ENCODE assay signal across 1 cellular context in the genomic region with DNA sequence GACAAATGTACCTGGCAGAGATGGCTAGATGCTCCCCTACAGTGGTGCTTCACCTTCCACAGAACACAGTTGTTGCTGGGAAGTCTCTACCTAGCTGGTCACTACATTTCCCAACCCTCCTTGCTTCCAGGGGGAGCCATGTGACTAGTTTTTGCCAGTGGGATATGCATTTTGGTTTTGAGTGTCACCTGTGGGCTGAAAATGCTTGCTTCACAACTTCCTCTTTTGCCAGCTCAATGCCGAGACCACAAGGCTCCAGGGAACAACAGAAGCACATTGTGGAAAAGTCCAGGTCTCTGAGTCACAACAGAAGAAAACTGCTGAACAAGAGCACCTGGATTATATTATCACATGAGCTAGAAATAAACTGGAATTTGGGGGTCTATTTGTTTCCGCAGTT.
TF ChIP-seq lines count a peak whose summit lies in the region.

No MANE protein-coding gene starts in this region.

TF ChIP-seq in GM12878, 131 proteins besides CTCF, POLR2A, EP300 and RAD21 (continued from another document):
- TF ChIP-seq, protein P1, sequence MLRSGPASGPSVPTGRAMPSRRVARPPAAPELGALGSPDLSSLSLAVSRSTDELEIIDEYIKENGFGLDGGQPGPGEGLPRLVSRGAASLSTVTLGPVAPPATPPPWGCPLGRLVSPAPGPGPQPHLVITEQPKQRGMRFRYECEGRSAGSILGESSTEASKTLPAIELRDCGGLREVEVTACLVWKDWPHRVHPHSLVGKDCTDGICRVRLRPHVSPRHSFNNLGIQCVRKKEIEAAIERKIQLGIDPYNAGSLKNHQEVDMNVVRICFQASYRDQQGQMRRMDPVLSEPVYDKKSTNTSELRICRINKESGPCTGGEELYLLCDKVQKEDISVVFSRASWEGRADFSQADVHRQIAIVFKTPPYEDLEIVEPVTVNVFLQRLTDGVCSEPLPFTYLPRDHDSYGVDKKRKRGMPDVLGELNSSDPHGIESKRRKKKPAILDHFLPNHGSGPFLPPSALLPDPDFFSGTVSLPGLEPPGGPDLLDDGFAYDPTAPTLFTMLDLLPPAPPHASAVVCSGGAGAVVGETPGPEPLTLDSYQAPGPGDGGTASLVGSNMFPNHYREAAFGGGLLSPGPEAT (IDR thresholded peaks at IDR 0.05; ENCODE audit: low read depth): peak; percentile 29; the same call in 1 of the 2 replicates
- TF ChIP-seq DPF2 (IDR thresholded peaks at IDR 0.05) (0 out of 2 replicates have a peak, but pooled peaks have one; percentile 26), NR2C1 (IDR thresholded peaks at IDR 0.05) (0 out of 2 replicates have a peak, but pooled peaks have one; percentile 8), IKZF2 (IDR thresholded peaks at IDR 0.05) (peak; percentile 47 to 63; a peak in 2 of 4 replicates), KLF5 (IDR thresholded peaks at IDR 0.05; ENCODE audit: partially characterized antibody) (no peak), NR2C2 (IDR thresholded peaks at IDR 0.05; ENCODE audit: borderline replicate concordance, control insufficient read depth, insufficient read length, low read depth) (no peak), IKZF1 (conservative IDR thresholded peaks at IDR 0.05) (peak; percentile 82), SPI1 (IDR thresholded peaks at IDR 0.05; ENCODE audit: borderline replicate concordance, insufficient read depth, low read depth, low read length) (peak; percentile 34; the same call in 1 of the 2 replicates), RAD51 (IDR thresholded peaks at IDR 0.05) (peak; percentile 65; the same call in 1 of the 2 replicates), MEF2B (IDR thresholded peaks at IDR 0.05; ENCODE audit: partially characterized antibody, poor library complexity, severe bottlenecking) (peak; percentile 28)
